3 cellular contexts compared by ENCODE assay signal in the genomic region with DNA sequence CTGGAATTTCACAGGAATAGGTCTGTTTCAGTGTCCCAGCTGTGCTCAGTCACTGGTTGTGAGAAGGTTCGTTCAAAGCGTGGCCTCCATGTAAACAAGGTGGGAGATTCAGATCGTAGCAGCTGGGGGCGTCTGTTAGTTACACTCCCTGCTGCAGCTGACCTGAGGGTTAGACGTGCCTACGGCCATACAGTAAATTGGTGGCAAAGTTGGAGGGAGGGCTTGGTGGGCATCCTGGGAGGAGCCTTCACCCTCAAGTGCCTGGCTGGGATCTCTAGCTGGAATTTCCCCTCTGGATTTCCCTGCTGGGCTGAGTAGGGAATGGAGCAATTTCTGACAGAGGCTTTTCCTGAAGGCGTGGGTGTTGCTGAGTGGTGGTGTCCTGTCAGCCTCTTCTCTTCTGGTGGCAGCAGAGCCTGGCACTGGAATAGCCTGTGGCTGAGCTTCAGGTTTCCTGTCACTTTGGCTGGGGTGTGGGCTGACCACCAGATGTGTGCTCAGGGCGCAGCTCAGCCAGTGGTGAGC.
TF ChIP-seq lines count a peak whose summit lies in the region.

No MANE protein-coding gene starts in this region.

TF ChIP-seq in SK-N-SH, 30 proteins besides CTCF, POLR2A, EP300 and RAD21:
- peak; percentile 56; the same call in 1 of the 2 replicates for TF ChIP-seq MXI1 (IDR thresholded peaks at IDR 0.05; ENCODE audit: low read depth, low read length)
- TF ChIP-seq, protein P1, sequence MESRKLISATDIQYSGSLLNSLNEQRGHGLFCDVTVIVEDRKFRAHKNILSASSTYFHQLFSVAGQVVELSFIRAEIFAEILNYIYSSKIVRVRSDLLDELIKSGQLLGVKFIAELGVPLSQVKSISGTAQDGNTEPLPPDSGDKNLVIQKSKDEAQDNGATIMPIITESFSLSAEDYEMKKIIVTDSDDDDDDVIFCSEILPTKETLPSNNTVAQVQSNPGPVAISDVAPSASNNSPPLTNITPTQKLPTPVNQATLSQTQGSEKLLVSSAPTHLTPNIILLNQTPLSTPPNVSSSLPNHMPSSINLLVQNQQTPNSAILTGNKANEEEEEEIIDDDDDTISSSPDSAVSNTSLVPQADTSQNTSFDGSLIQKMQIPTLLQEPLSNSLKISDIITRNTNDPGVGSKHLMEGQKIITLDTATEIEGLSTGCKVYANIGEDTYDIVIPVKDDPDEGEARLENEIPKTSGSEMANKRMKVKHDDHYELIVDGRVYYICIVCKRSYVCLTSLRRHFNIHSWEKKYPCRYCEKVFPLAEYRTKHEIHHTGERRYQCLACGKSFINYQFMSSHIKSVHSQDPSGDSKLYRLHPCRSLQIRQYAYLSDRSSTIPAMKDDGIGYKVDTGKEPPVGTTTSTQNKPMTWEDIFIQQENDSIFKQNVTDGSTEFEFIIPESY (IDR thresholded peaks at IDR 0.05; ENCODE audit: borderline replicate concordance, low read depth), result no peak

TF ChIP-seq in SK-N-SH treated with all-trans-retinoic acid at 6 μM for 48 hours, 23 proteins besides CTCF, POLR2A, EP300 and RAD21:
- no peak for TF ChIP-seq PPARA (CRISPR knock-in tag; IDR thresholded peaks at IDR 0.05; ENCODE audit: borderline replicate concordance)
- TF ChIP-seq SNAI2 (CRISPR knock-in tag; IDR thresholded peaks at IDR 0.05), result no peak
- TF ChIP-seq, protein P2, sequence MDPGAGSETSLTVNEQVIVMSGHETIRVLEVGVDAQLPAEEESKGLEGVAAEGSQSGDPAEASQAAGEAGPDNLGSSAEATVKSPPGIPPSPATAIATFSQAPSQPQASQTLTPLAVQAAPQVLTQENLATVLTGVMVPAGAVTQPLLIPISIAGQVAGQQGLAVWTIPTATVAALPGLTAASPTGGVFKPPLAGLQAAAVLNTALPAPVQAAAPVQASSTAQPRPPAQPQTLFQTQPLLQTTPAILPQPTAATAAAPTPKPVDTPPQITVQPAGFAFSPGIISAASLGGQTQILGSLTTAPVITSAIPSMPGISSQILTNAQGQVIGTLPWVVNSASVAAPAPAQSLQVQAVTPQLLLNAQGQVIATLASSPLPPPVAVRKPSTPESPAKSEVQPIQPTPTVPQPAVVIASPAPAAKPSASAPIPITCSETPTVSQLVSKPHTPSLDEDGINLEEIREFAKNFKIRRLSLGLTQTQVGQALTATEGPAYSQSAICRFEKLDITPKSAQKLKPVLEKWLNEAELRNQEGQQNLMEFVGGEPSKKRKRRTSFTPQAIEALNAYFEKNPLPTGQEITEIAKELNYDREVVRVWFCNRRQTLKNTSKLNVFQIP (CRISPR knock-in tag; IDR thresholded peaks at IDR 0.05; ENCODE audit: borderline replicate concordance, low read depth), result no peak
- TF ChIP-seq ZC3H10 (CRISPR knock-in tag; IDR thresholded peaks at IDR 0.05), result no peak
- TF ChIP-seq TOX (CRISPR knock-in tag; IDR thresholded peaks at IDR 0.05; ENCODE audit: borderline replicate concordance), result no peak
- no peak for TF ChIP-seq ISL1 (CRISPR knock-in tag; IDR thresholded peaks at IDR 0.05)
- TF ChIP-seq, protein P3, sequence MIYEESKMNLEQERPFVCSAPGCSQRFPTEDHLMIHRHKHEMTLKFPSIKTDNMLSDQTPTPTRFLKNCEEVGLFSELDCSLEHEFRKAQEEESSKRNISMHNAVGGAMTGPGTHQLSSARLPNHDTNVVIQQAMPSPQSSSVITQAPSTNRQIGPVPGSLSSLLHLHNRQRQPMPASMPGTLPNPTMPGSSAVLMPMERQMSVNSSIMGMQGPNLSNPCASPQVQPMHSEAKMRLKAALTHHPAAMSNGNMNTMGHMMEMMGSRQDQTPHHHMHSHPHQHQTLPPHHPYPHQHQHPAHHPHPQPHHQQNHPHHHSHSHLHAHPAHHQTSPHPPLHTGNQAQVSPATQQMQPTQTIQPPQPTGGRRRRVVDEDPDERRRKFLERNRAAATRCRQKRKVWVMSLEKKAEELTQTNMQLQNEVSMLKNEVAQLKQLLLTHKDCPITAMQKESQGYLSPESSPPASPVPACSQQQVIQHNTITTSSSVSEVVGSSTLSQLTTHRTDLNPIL (CRISPR knock-in tag; IDR thresholded peaks at IDR 0.05; ENCODE audit: low read depth), result no peak

TF ChIP-seq in GM12878, 131 proteins besides CTCF, POLR2A, EP300 and RAD21:
- TF ChIP-seq ASH2L (IDR thresholded peaks at IDR 0.05; ENCODE audit: borderline replicate concordance, low read depth) (no peak), RUNX3 (IDR thresholded peaks at IDR 0.05; ENCODE audit: low read length) (0 out of 2 replicates have a peak, but pooled peaks have one; percentile 13), BRCA1 (IDR thresholded peaks at IDR 0.05; ENCODE audit: low read depth, low read length) (no peak), CHD4 (IDR thresholded peaks at IDR 0.05) (no peak)
- TF ChIP-seq, protein P4, sequence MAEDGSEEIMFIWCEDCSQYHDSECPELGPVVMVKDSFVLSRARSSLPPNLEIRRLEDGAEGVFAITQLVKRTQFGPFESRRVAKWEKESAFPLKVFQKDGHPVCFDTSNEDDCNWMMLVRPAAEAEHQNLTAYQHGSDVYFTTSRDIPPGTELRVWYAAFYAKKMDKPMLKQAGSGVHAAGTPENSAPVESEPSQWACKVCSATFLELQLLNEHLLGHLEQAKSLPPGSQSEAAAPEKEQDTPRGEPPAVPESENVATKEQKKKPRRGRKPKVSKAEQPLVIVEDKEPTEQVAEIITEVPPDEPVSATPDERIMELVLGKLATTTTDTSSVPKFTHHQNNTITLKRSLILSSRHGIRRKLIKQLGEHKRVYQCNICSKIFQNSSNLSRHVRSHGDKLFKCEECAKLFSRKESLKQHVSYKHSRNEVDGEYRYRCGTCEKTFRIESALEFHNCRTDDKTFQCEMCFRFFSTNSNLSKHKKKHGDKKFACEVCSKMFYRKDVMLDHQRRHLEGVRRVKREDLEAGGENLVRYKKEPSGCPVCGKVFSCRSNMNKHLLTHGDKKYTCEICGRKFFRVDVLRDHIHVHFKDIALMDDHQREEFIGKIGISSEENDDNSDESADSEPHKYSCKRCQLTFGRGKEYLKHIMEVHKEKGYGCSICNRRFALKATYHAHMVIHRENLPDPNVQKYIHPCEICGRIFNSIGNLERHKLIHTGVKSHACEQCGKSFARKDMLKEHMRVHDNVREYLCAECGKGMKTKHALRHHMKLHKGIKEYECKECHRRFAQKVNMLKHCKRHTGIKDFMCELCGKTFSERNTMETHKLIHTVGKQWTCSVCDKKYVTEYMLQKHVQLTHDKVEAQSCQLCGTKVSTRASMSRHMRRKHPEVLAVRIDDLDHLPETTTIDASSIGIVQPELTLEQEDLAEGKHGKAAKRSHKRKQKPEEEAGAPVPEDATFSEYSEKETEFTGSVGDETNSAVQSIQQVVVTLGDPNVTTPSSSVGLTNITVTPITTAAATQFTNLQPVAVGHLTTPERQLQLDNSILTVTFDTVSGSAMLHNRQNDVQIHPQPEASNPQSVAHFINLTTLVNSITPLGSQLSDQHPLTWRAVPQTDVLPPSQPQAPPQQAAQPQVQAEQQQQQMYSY (CRISPR knock-in tag; IDR thresholded peaks at IDR 0.05), result no peak
- TF ChIP-seq, protein P5, sequence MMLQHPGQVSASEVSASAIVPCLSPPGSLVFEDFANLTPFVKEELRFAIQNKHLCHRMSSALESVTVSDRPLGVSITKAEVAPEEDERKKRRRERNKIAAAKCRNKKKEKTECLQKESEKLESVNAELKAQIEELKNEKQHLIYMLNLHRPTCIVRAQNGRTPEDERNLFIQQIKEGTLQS (IDR thresholded peaks at IDR 0.05; ENCODE audit: borderline replicate concordance, extremely low read depth, low read depth, low read length), result no peak
- TF ChIP-seq, protein P6, sequence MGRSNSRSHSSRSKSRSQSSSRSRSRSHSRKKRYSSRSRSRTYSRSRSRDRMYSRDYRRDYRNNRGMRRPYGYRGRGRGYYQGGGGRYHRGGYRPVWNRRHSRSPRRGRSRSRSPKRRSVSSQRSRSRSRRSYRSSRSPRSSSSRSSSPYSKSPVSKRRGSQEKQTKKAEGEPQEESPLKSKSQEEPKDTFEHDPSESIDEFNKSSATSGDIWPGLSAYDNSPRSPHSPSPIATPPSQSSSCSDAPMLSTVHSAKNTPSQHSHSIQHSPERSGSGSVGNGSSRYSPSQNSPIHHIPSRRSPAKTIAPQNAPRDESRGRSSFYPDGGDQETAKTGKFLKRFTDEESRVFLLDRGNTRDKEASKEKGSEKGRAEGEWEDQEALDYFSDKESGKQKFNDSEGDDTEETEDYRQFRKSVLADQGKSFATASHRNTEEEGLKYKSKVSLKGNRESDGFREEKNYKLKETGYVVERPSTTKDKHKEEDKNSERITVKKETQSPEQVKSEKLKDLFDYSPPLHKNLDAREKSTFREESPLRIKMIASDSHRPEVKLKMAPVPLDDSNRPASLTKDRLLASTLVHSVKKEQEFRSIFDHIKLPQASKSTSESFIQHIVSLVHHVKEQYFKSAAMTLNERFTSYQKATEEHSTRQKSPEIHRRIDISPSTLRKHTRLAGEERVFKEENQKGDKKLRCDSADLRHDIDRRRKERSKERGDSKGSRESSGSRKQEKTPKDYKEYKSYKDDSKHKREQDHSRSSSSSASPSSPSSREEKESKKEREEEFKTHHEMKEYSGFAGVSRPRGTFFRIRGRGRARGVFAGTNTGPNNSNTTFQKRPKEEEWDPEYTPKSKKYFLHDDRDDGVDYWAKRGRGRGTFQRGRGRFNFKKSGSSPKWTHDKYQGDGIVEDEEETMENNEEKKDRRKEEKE (IDR thresholded peaks at IDR 0.05), result no peak
